In genomic region chr9:92764381-92764987, GRCh38 we compare ENCODE assay signal across 8 cellular contexts. TPM values are rescaled to one million over a fixed set of nuclear protein-coding genes. Genes with fewer than 3 reads are reported as not detected.
DNase-seq lines count a peak whose midpoint lies in the region; ATAC-seq and TF ChIP-seq lines count a peak whose summit lies in the region.

TSS of gene BICD2 (minus strand) at chr9:92764833. CDS start at chr9:92764744, 89 bp downstream.

- H3K4me1 ChIP-seq in HAP-1 (peaks cover 13% of the 10 kb centered on the region), SJSA1 (replicated peaks) (peaks cover 17% of the 10 kb centered on the region), esophagus squamous epithelium (peaks cover 48 to 81% (median 52%) of the 10 kb centered on the region in 3 donors), neuron (ENCODE audit: insufficient read depth, low read length) (peaks cover 22% of the 10 kb centered on the region)

- peak within 1 kb of the TSS; percentile 100 for H3K27ac Mint-ChIP-seq in CD4-positive, alpha-beta T cell

- H3K36me3 ChIP-seq in HAP-1 (replicated peaks) = no peaks in the 10 kb centered on the region
- H3K36me3 ChIP-seq in SJSA1 = peaks cover 4% of the 10 kb centered on the region
- no peaks in the 10 kb centered on the region for H3K36me3 ChIP-seq in esophagus squamous epithelium
- H3K36me3 ChIP-seq in neuron (ENCODE audit: insufficient read depth, low read length) = no peaks in the 10 kb centered on the region

- ATAC-seq in CD4-positive, alpha-beta T cell (ENCODE audit: poor library complexity) = no peak
- no peak for ATAC-seq in GM19351 (IDR thresholded peaks at IDR 0.05; ENCODE audit: unreplicated experiment)

- no peak for TF ChIP-seq CTCF in CD4-positive, alpha-beta T cell (IDR thresholded peaks at IDR 0.05)
- no peak for TF ChIP-seq CTCF in esophagus squamous epithelium (IDR thresholded peaks at IDR 0.05)

- intact Hi-C loops in CD4-positive, alpha-beta T cell (cut with DNase I, micrococcal nuclease) = loop anchor here (1.0 to 10.0 kb wide), 8 partner anchors 48 to 1494 kb away; partner anchors contain the start of genes SPTLC1 (in 2 of the 2), CARD19 (in 1 of the 2), CENPP (in 1 of the 2) and FAM120A (in 1 of the 2)
- intact Hi-C loops in esophagus squamous epithelium (cut with DNase I) = no loop called here

- H3K4me3 ChIP-seq in HAP-1 (peak within 1 kb of the TSS; percentile 96), SJSA1 (peak within 1 kb of the TSS; percentile 63), esophagus squamous epithelium (peak within 1 kb of the TSS; percentile 78 to 99 (median 90)), neuron (ENCODE audit: low read length) (peak within 1 kb of the TSS; percentile 99)

- H3K27ac ChIP-seq in CD4-positive, alpha-beta T cell (ENCODE audit: low read depth, low read length) = peak within 1 kb of the TSS; percentile 97
- H3K27ac ChIP-seq in SJSA1 (peak within 1 kb of the TSS; percentile 100), esophagus squamous epithelium (peak within 1 kb of the TSS; percentile 99 to 100 (median 100))

- peak in 1 of 10 experiments; percentile 97 for DNase-seq in CD4-positive, alpha-beta T cell
- DNase-seq in HAP-1 (ENCODE audit: low spot score in 2 of 2) = no peak
- no peak for DNase-seq in SJSA1 (ENCODE audit: low read depth in 1 of 2, low spot score in 2 of 2)
- DNase-seq in esophagus squamous epithelium (lab: John Stamatoyannopoulos, UW) = no peak
- DNase-seq in central memory CD4-positive, alpha-beta T cell = no peak
- DNase-seq in NCI-H82 treated with DMSO at 0.1 percent for 48 hours (lab: John Stamatoyannopoulos, UW; ENCODE audit: unreplicated experiment) = no peak

- H3K4me1 Mint-ChIP-seq in CD4-positive, alpha-beta T cell (ENCODE audit: low read depth) = peaks cover 58% of the 10 kb centered on the region

- POLR2A ChIA-PET in CD4-positive, alpha-beta T cell (lab: Charles Lee) = interaction anchor here (0.8 to 3.0 kb wide), 10 partner anchors 24 to 802 kb away, joined by 3 to 34 read pairs (median 4); partner anchors contain the start of genes CENPP and IPPK

- H3K36me3 Mint-ChIP-seq in CD4-positive, alpha-beta T cell (ENCODE audit: low read depth) = no peaks in the 10 kb centered on the region

- 0% methylated on average over 16 of the region's 74 CpGs; no CpG with 5 or more reads in 1 of the 2 donors for WGBS in esophagus squamous epithelium, 2 donors

- H3K9me3 ChIP-seq in CD4-positive, alpha-beta T cell (ENCODE audit: control insufficient read depth, low read length) = no peaks in the 10 kb centered on the region
- H3K9me3 ChIP-seq in HAP-1 (no peaks in the 10 kb centered on the region), SJSA1 (replicated peaks) (no peaks in the 10 kb centered on the region), esophagus squamous epithelium (no peaks in the 10 kb centered on the region), neuron (ENCODE audit: low read length) (no peaks in the 10 kb centered on the region)

- H3K4me3 Mint-ChIP-seq in CD4-positive, alpha-beta T cell = peak within 1 kb of the TSS; percentile 98

- in situ Hi-C loops in HAP-1 (cut with MboI; ENCODE audit: low sequenced_read_pairs) = no loop called here

- peak within 1 kb of the TSS; percentile 96 for H2AFZ ChIP-seq in neuron (ENCODE audit: low read depth, low read length)

- H3K27me3 Mint-ChIP-seq in CD4-positive, alpha-beta T cell = no peaks in the 10 kb centered on the region

- no peaks in the 10 kb centered on the region for H3K9me3 Mint-ChIP-seq in CD4-positive, alpha-beta T cell

- peak in 2 of 4 donors; percentile 7 to 20 for TF ChIP-seq POLR2A in esophagus squamous epithelium (IDR thresholded peaks at IDR 0.05)

- CTCF ChIA-PET in CD4-positive, alpha-beta T cell (lab: Charles Lee) = interaction anchor here (0.6 to 1.6 kb wide), 9 partner anchors 8 to 340 kb away, joined by 3 to 10 read pairs (median 3); partner anchors contain the start of gene IPPK

- H3K27me3 ChIP-seq in CD4-positive, alpha-beta T cell (ENCODE audit: control insufficient read depth, insufficient read depth, low read length) = no peaks in the 10 kb centered on the region
- H3K27me3 ChIP-seq in HAP-1 (ENCODE audit: low read depth) (no peaks in the 10 kb centered on the region), SJSA1 (replicated peaks) (no peaks in the 10 kb centered on the region), esophagus squamous epithelium (no peaks in the 10 kb centered on the region), neuron (ENCODE audit: insufficient read depth, low read length) (no peaks in the 10 kb centered on the region)

RNA-seq across cellular contexts. Expression of gene BICD2, which starts in this region (rescaled TPM):
- total RNA-seq in CD4-positive, alpha-beta T cell = 10 to 100 TPM; 14.1 to 14.9 TPM
- 60.1 and 67.4 TPM in 2 replicates for total RNA-seq in SJSA1 (2014; rRNA removed; shearing (Covaris generic))
- total RNA-seq in esophagus squamous epithelium = 100 to 1,000 TPM in 1 of 4 donors, 10 to 100 TPM in 3; 81.7 to 116 (median 91.1) TPM
